In the genomic region with DNA sequence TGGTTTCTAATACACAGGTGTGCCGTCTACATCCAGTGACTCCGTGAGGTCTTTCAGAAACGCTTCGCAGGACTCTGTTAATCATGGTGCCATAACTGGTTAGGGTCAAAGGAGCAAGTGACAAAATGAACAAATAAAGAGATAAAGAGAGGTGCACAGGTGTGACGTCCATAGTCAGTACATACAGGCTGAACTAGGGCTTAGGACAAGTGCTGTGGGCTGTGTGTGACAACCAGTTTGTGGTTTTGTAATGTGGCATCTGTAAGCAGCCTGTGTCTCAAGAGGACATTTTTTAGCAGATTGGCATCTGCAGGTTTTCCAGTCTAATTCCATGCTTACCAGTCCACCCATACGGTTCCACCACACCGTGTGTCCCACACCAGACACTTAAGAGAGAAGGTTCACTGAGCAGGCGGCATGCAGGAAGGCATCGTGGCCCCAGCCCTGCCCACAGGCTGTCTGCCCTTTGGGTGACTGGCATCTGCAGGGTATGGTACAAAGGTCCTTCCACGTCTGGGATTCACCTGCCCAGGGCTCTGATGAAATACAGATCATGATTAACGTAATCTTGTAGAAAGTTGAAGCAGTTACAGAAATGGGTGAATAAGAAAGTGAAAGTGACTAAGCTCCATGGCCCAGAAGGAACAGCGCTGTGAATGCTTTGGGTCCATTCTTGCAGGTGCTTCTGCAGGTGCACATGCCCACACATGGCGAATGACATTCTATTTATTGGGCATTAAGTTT, we compare ENCODE assay signal across 8 cellular contexts. TPM values are rescaled to one million over a fixed set of nuclear protein-coding genes. Genes with fewer than 3 reads are reported as not detected.
DNase-seq lines count a peak whose midpoint lies in the region; ATAC-seq and TF ChIP-seq lines count a peak whose summit lies in the region.

No MANE protein-coding gene starts in this region.

- H3K27me3 Mint-ChIP-seq in activated naive CD8-positive, alpha-beta T cell treated with anti-CD3 and anti-CD28 coated beads for 36 hours, result no peaks in the 10 kb centered on the region
- no peaks in the 10 kb centered on the region for H3K27me3 Mint-ChIP-seq in CD4-positive, alpha-beta memory T cell

- H3K36me3 Mint-ChIP-seq in activated naive CD8-positive, alpha-beta T cell treated with anti-CD3 and anti-CD28 coated beads for 36 hours, result peaks cover 36% of the 10 kb centered on the region
- H3K36me3 Mint-ChIP-seq in CD4-positive, alpha-beta memory T cell, result peaks cover 32 to 37% of the 10 kb centered on the region in 2 donors

- TF ChIP-seq CTCF in GM12875 (IDR thresholded peaks at IDR 0.05; ENCODE audit: borderline replicate concordance, insufficient read depth, low read depth, low read length), result no peak

- peak; percentile 89 for ATAC-seq in GM19395 (IDR thresholded peaks at IDR 0.05; ENCODE audit: unreplicated experiment)
- ATAC-seq in HG03064 (IDR thresholded peaks at IDR 0.05; ENCODE audit: low read depth, unreplicated experiment), result peak; percentile 86

- no peaks in the 10 kb centered on the region for H3K4me1 ChIP-seq in CD4-positive, alpha-beta memory T cell (ENCODE audit: insufficient read depth, low read length)

- intact Hi-C loops in CD4-positive, alpha-beta memory T cell (cut with micrococcal nuclease), result no loop called here

- DNase-seq in activated naive CD8-positive, alpha-beta T cell treated with anti-CD3 and anti-CD28 coated beads for 36 hours, result peak; percentile 2
- DNase-seq in occipital lobe (lab: John Stamatoyannopoulos, UW), result no peak
- DNase-seq in CD4-positive, alpha-beta memory T cell, result no peak
- no peak for DNase-seq in DMS153 (lab: John Stamatoyannopoulos, UW)
- DNase-seq in DMS 273 (lab: John Stamatoyannopoulos, UW; ENCODE audit: unreplicated experiment), result no peak

- peak overlapping the region; percentile 10 for H3K4me3 ChIP-seq in GM12875 (ENCODE audit: low read depth, low read length)
- H3K4me3 ChIP-seq in CD4-positive, alpha-beta memory T cell (ENCODE audit: low read length in 2 of 2), result no peak overlapping the region

- H3K36me3 ChIP-seq in CD4-positive, alpha-beta memory T cell (ENCODE audit: insufficient read depth, low read length), result peaks cover 8% of the 10 kb centered on the region

- POLR2A ChIA-PET in CD4-positive, alpha-beta memory T cell (lab: Charles Lee; ENCODE audit: partially characterized antibody), result interaction anchor here (1.0 kb wide), 1 partner anchor 27 kb away, joined by 3 read pairs; the partner anchor contains the start of gene SRD5A1

- peaks cover 0 to 6% of the 10 kb centered on the region in 2 donors for H3K9me3 ChIP-seq in CD4-positive, alpha-beta memory T cell (ENCODE audit: control insufficient read depth in 1 of 2, low read length in 2 of 2)

- peaks cover 11% of the 10 kb centered on the region for H3K9me3 Mint-ChIP-seq in activated naive CD8-positive, alpha-beta T cell treated with anti-CD3 and anti-CD28 coated beads for 36 hours
- H3K9me3 Mint-ChIP-seq in CD4-positive, alpha-beta memory T cell, result peaks cover 0 to 22% (median 13%) of the 10 kb centered on the region in 8 donors

- no peaks in the 10 kb centered on the region for H3K27me3 ChIP-seq in CD4-positive, alpha-beta memory T cell (ENCODE audit: insufficient read depth, low read length)

- no peak overlapping the region for H3K27ac ChIP-seq in CD4-positive, alpha-beta memory T cell (ENCODE audit: low read depth, low read length)

- H3K4me3 Mint-ChIP-seq in activated naive CD8-positive, alpha-beta T cell treated with anti-CD3 and anti-CD28 coated beads for 36 hours, result no peak overlapping the region
- H3K4me3 Mint-ChIP-seq in CD4-positive, alpha-beta memory T cell, result peak overlapping the region in 2 of 8 donors; percentile 45 to 55

- CTCF ChIA-PET in CD4-positive, alpha-beta memory T cell (lab: Charles Lee; ENCODE audit: partially characterized antibody), result no interaction called here

- H3K4me1 Mint-ChIP-seq in activated naive CD8-positive, alpha-beta T cell treated with anti-CD3 and anti-CD28 coated beads for 36 hours, result peaks cover 4% of the 10 kb centered on the region
- peaks cover 0 to 5% (median 0%) of the 10 kb centered on the region in 4 donors for H3K4me1 Mint-ChIP-seq in CD4-positive, alpha-beta memory T cell

- H3K27ac Mint-ChIP-seq in activated naive CD8-positive, alpha-beta T cell treated with anti-CD3 and anti-CD28 coated beads for 36 hours, result peak overlapping the region; percentile 65
- H3K27ac Mint-ChIP-seq in CD4-positive, alpha-beta memory T cell, result peak overlapping the region in 2 of 7 donors; percentile 39 to 66

RNA-seq across cellular contexts. Expression of gene SRD5A1, which starts 26.9 kb away (rescaled TPM):
- 10 to 100 TPM; 14.1 to 14.3 TPM for total RNA-seq in activated naive CD8-positive, alpha-beta T cell treated with anti-CD3 and anti-CD28 coated beads for 36 hours
- 51.8 TPM for total RNA-seq in occipital lobe
- 1 to 10 TPM; 7.8 to 9.2 TPM for total RNA-seq in CD4-positive, alpha-beta memory T cell
- 10 to 100 TPM in 1 of 2 donors, 1 to 10 TPM in 1; 5.4 to 11.2 TPM for polyA plus RNA-seq in CD4-positive, alpha-beta memory T cell

RNA-seq across cellular contexts. Expression of gene NSUN2, which starts 27.3 kb away (rescaled TPM):
- 100 to 1,000 TPM; 148 to 159 TPM for total RNA-seq in activated naive CD8-positive, alpha-beta T cell treated with anti-CD3 and anti-CD28 coated beads for 36 hours
- total RNA-seq in occipital lobe, result 41.2 TPM
- 10 to 100 TPM; 78.0 to 81.6 TPM for total RNA-seq in CD4-positive, alpha-beta memory T cell
- 10 to 100 TPM; 22.6 to 42.6 TPM for polyA plus RNA-seq in CD4-positive, alpha-beta memory T cell

RNA-seq across cellular contexts. Expression of gene TENT4A, which starts 53.1 kb away (rescaled TPM):
- 10 to 100 TPM; 28.2 to 30.7 TPM for total RNA-seq in activated naive CD8-positive, alpha-beta T cell treated with anti-CD3 and anti-CD28 coated beads for 36 hours
- 20.7 TPM for total RNA-seq in occipital lobe
- 10 to 100 TPM; 44.9 to 49.1 TPM for total RNA-seq in CD4-positive, alpha-beta memory T cell
- 1 to 10 TPM in 1 of 2 donors, under 1 TPM in 1; 0.55 to 1.8 TPM for polyA plus RNA-seq in CD4-positive, alpha-beta memory T cell
